ENCODE assay signal across 1 cellular context in the genomic region with DNA sequence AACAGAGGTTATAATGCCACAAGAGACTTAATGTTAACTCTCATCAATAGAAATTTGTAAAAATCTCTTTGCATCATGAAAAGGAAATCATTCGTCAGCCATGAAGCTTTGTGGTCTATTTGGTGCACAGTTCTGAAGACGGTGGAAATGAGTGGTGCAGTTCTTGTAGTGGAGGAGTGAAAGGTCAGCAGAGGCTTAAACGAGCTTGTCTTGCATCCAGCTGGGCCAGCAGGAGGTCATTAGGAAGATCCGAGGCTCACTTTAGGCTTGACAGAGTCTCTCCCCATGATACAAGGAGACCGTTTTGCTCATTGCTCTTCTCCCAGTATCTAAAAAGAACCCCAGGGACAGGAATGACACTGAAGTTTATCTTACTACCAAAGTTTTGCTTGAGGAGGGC.
TF ChIP-seq lines count a peak whose summit lies in the region.

No MANE protein-coding gene starts in this region.

TF ChIP-seq in GM23338, 12 proteins besides CTCF, POLR2A, EP300 and RAD21 (continued from another document):
- no peak for TF ChIP-seq ETS1 (IDR thresholded peaks at IDR 0.05)
TF ChIP-seq in GM23338: peak in this region for 0.
